Comparison of ENCODE assay signal across 8 cellular contexts in genomic region chr17:2266045-2266864, GRCh38. TPM values are rescaled to one million over a fixed set of nuclear protein-coding genes. Genes with fewer than 3 reads are reported as not detected.
DNase-seq lines count a peak whose midpoint lies in the region; ATAC-seq and TF ChIP-seq lines count a peak whose summit lies in the region.

No MANE protein-coding gene starts in this region.

- CTCF ChIA-PET in WTC11 (lab: Charles Lee), result interaction anchor here (1.0 to 2.3 kb wide), 2 partner anchors 15 to 208 kb away, joined by 3 to 6 read pairs; no protein-coding TSS in a partner anchor

- POLR2A ChIA-PET in WTC11 (lab: Charles Lee), result no interaction called here

- no peak overlapping the region for H4K91ac ChIP-seq in trophoblast cell (ENCODE audit: low read depth, low read length)

- no peaks in the 10 kb centered on the region for H3K27me3 ChIP-seq in trophoblast cell (ENCODE audit: insufficient read depth, low read length)

- H2BK12ac ChIP-seq in trophoblast cell (ENCODE audit: low read length), result no peak overlapping the region

- H3K4ac ChIP-seq in trophoblast cell (ENCODE audit: low read depth, low read length), result no peak overlapping the region

- H3K9me3 Mint-ChIP-seq in WTC11, result no peaks in the 10 kb centered on the region

- H3K36me3 ChIP-seq in trophoblast cell (ENCODE audit: control insufficient read depth in 1 of 2, insufficient read depth in 2 of 2, low read length in 2 of 2), result peaks cover 4 to 6% of the 10 kb centered on the region in 2 experiments

- TF ChIP-seq CTCF in WTC11 (IDR thresholded peaks at IDR 0.05), result no peak

- H2BK120ac ChIP-seq in trophoblast cell (ENCODE audit: insufficient read depth, low read length, poor library complexity), result no peak overlapping the region

- H3K27ac Mint-ChIP-seq in WTC11, result peak overlapping the region; percentile 16; the same call in 1 of the 2 replicates

- DNase-seq in WTC11 (ENCODE audit: low spot score), result no peak
- DNase-seq in effector CD4-positive, alpha-beta T cell, result peak; percentile 80
- DNase-seq in stimulated activated CD8-positive, alpha-beta memory T cell treated with anti-CD3 and anti-CD28 coated beads, Interleukin-4, amount 100 ng/mL, for 1 hour (ENCODE audit: low read depth in 2 of 2, low spot score in 1 of 2), result peak; percentile 61 to 72
- no peak for DNase-seq in NCI-H446 (lab: John Stamatoyannopoulos, UW)
- no peak for DNase-seq in trophoblast cell
- no peak for DNase-seq in NCI-H2171 (lab: John Stamatoyannopoulos, UW)

- no peaks in the 10 kb centered on the region for H3K79me1 ChIP-seq in trophoblast cell (ENCODE audit: low read length)

- H3K79me2 ChIP-seq in trophoblast cell (ENCODE audit: control insufficient read depth, insufficient read depth, low read length, poor library complexity), result no peaks in the 10 kb centered on the region

- TF ChIP-seq POLR2A in GM18505 (IDR thresholded peaks at IDR 0.05; ENCODE audit: borderline replicate concordance, extremely low read depth, insufficient read depth, insufficient read length), result peak; percentile 53

- H3K4me1 ChIP-seq in trophoblast cell (ENCODE audit: control insufficient read depth in 1 of 2, insufficient read depth in 2 of 2, low read length in 2 of 2), result no peaks in the 10 kb centered on the region

- H3K9me3 ChIP-seq in trophoblast cell (ENCODE audit: insufficient read depth, low read depth, low read length), result no peaks in the 10 kb centered on the region

- peaks cover 10% of the 10 kb centered on the region; the same call in 1 of the 2 replicates for H3K36me3 Mint-ChIP-seq in WTC11

- H3K27me3 Mint-ChIP-seq in WTC11 (ENCODE audit: low read depth), result no peaks in the 10 kb centered on the region

- H2AFZ ChIP-seq in trophoblast cell (ENCODE audit: insufficient read depth, low read length, poor library complexity), result no peak overlapping the region

- H4K8ac ChIP-seq in trophoblast cell (ENCODE audit: low read depth, low read length), result no peak overlapping the region

- H2AK5ac ChIP-seq in trophoblast cell (ENCODE audit: low read length), result no peak overlapping the region

- H3K9ac ChIP-seq in trophoblast cell (ENCODE audit: low read length), result no peak overlapping the region

- WGBS in trophoblast cell (ENCODE audit: extremely low coverage, insufficient coverage, insufficient read length), result no CpG with 5 or more reads among the region's 13 CpGs

- no peak overlapping the region for H3K18ac ChIP-seq in trophoblast cell (ENCODE audit: low read length)

- no peak overlapping the region for H3K23ac ChIP-seq in trophoblast cell (ENCODE audit: low read length)

- no peak overlapping the region for H3K4me2 ChIP-seq in trophoblast cell (ENCODE audit: low read length)

- H3K4me1 Mint-ChIP-seq in WTC11, result no peaks in the 10 kb centered on the region

- H2BK5ac ChIP-seq in trophoblast cell (ENCODE audit: low read depth, low read length, poor library complexity), result no peak overlapping the region

- H3K4me3 Mint-ChIP-seq in WTC11, result no peak overlapping the region

- ATAC-seq in GM18505 (IDR thresholded peaks at IDR 0.05; ENCODE audit: unreplicated experiment) (no peak), HG02870 (IDR thresholded peaks at IDR 0.05; ENCODE audit: unreplicated experiment) (peak; percentile 63), WTC11 (no peak)

- H3K14ac ChIP-seq in trophoblast cell (ENCODE audit: low read length), result no peak overlapping the region

- no peak overlapping the region for H3K4me3 ChIP-seq in trophoblast cell (ENCODE audit: low read depth, low read length)

- H4K12ac ChIP-seq in trophoblast cell (ENCODE audit: low read depth, low read length), result no peak overlapping the region

- H3K27ac ChIP-seq in trophoblast cell (ENCODE audit: low read depth, low read length), result no peak overlapping the region

TF ChIP-seq in WTC11, 78 proteins besides CTCF, POLR2A, EP300 and RAD21:
- TF ChIP-seq ZNF671 (CRISPR knock-in tag; IDR thresholded peaks at IDR 0.05) (no peak), TEAD1 (CRISPR knock-in tag; IDR thresholded peaks at IDR 0.05) (no peak), ZNF423 (CRISPR knock-in tag; IDR thresholded peaks at IDR 0.05) (no peak), HMGXB4 (CRISPR knock-in tag; IDR thresholded peaks at IDR 0.05) (no peak), EMX1 (CRISPR knock-in tag; IDR thresholded peaks at IDR 0.05) (no peak), GTF2I (CRISPR knock-in tag; conservative IDR thresholded peaks at IDR 0.05) (no peak), ZNF317 (CRISPR knock-in tag; IDR thresholded peaks at IDR 0.05; ENCODE audit: borderline replicate concordance, low read depth) (no peak), CREM (CRISPR knock-in tag; IDR thresholded peaks at IDR 0.05) (no peak), GRHL2 (CRISPR knock-in tag; IDR thresholded peaks at IDR 0.05; ENCODE audit: insufficient replicate concordance, severe bottlenecking) (no peak), USF1 (CRISPR knock-in tag; IDR thresholded peaks at IDR 0.05) (no peak), NR1H2 (CRISPR knock-in tag; IDR thresholded peaks at IDR 0.05) (no peak), KAT7 (CRISPR knock-in tag; IDR thresholded peaks at IDR 0.05; ENCODE audit: borderline replicate concordance) (no peak), GABPB1 (CRISPR knock-in tag; IDR thresholded peaks at IDR 0.05) (no peak), E2F5 (CRISPR knock-in tag; IDR thresholded peaks at IDR 0.05) (no peak)

RNA-seq across cellular contexts. Expression of gene SMG6, which starts 37.3 kb away (rescaled TPM):
- total RNA-seq in WTC11 (2021), result 25.6 to 27.2 TPM (median 25.9 TPM) in 3 replicates
- 16.7 and 17.2 TPM in 2 replicates for polyA plus RNA-seq in trophoblast cell (2013)

RNA-seq across cellular contexts. Expression of gene SRR, which starts 37.5 kb away (rescaled TPM):
- total RNA-seq in WTC11 (2021), result 4.6 to 6.9 TPM (median 5.1 TPM) in 3 replicates
- 14.3 and 15.6 TPM in 2 replicates for polyA plus RNA-seq in trophoblast cell (2013)

Comparison
In these comparisons a context has a peak if more than half of its experiments do, and no peak if none do; other contexts are left out.
1. DNase-seq: peak in effector CD4-positive, alpha-beta T cell (single experiment) and stimulated activated CD8-positive, alpha-beta memory T cell treated with anti-CD3 and anti-CD28 coated beads, Interleukin-4, amount 100 ng/mL, for 1 hour (2 of 2); none in WTC11 (single experiment), NCI-H446 (0 of 2), trophoblast cell (0 of 2) and NCI-H2171 (single experiment).